Comparison of ENCODE assay signal across 12 cellular contexts in the genomic region with DNA sequence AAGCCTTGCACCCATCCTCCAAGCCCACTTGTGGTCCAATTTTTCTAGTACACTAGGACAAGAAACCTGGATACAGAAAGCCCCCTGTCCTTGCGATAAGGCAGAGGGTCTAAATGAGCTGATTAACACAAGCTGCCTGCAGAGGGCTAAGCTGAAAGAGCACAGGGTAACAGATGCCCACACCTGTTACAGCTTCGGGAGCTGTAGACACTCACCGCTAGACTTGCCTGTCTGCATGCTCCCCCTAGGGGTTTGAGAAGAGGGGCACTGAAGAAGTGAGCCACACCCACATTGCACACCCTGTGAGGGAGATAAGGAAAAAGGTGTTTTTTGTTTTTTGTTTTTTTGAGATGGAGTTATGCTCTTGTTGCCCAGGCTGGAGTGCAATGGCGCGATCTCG.
DNase-seq lines count a peak whose midpoint lies in the region; ATAC-seq, FAIRE-seq and TF ChIP-seq lines count a peak whose summit lies in the region.
"Had no signal": no experiment of that assay in that cellular context is flagged by ENCODE, and none has a peak within 500 bp of the region (broad histone marks: within the 10 kb centered on the region; RNA-seq: fewer than 3 reads in every experiment).

No MANE protein-coding gene starts in this region.

- H3K4me3 ChIP-seq in A549: no peak overlapping the region
- H3K4me3 ChIP-seq in GM12864 (ENCODE audit: low read depth, low read length): no peak overlapping the region
- no peak overlapping the region for H3K4me3 ChIP-seq in astrocyte of the cerebellum (ENCODE audit: low read depth, low read length)
- no peak overlapping the region for H3K4me3 ChIP-seq in testis

- no peak overlapping the region for H3K4me2 ChIP-seq in A549

- peak; percentile 5; the same call in 1 of the 3 replicates for TF ChIP-seq CTCF in A549 (IDR thresholded peaks at IDR 0.05)
- peak; percentile 31 for TF ChIP-seq CTCF in GM12864 (IDR thresholded peaks at IDR 0.05; ENCODE audit: low read depth, low read length, missing control alignments)
- peak; percentile 20 for TF ChIP-seq CTCF in astrocyte of the cerebellum (IDR thresholded peaks at IDR 0.05; ENCODE audit: low read depth, low read length, missing control alignments)
- TF ChIP-seq CTCF in natural killer cell (IDR thresholded peaks at IDR 0.05): no peak
- no peak for TF ChIP-seq CTCF in osteocyte (IDR thresholded peaks at IDR 0.05)
- TF ChIP-seq CTCF in testis (IDR thresholded peaks at IDR 0.05): no peak

- H3K9me3 Mint-ChIP-seq in natural killer cell (no peaks in the 10 kb centered on the region), osteocyte (ENCODE audit: unreplicated experiment) (no peaks in the 10 kb centered on the region)
- H3K9me3 Mint-ChIP-seq: activated CD4-positive, alpha-beta T cell treated with anti-CD3 and anti-CD28 coated beads, Interleukin-2, amount 10 ng/mL, durations not matched to agents 7 days and 5 days had no signal

- H3K27ac Mint-ChIP-seq in natural killer cell (no peak overlapping the region), osteocyte (ENCODE audit: unreplicated experiment) (no peak overlapping the region)
- H3K27ac Mint-ChIP-seq: activated CD4-positive, alpha-beta T cell treated with anti-CD3 and anti-CD28 coated beads, Interleukin-2, amount 10 ng/mL, durations not matched to agents 7 days and 5 days had no signal

- in situ Hi-C loops in astrocyte of the cerebellum (cut with HindIII; ENCODE audit: low sequenced_read_pairs): no loop called here

- ATAC-seq in A549 (peak in 1 of 2 experiments; percentile 70; a peak in 3 of 6 replicates), natural killer cell (no peak)

- H3K27ac ChIP-seq in A549 (no peak overlapping the region), testis (no peak overlapping the region)

- CTCF ChIA-PET in A549 (lab: Yijun Ruan, JAX): interaction anchor here (0.6 kb wide), 1 partner anchor 893 kb away, joined by 7 read pairs; no protein-coding TSS in a partner anchor

- H3K27me3 Mint-ChIP-seq in natural killer cell (ENCODE audit: low read depth in 2 of 2) (no peaks in the 10 kb centered on the region), osteocyte (ENCODE audit: unreplicated experiment) (peaks cover 14% of the 10 kb centered on the region)
- H3K27me3 Mint-ChIP-seq: activated CD4-positive, alpha-beta T cell treated with anti-CD3 and anti-CD28 coated beads, Interleukin-2, amount 10 ng/mL, durations not matched to agents 7 days and 5 days had no signal

- H3K4me1 Mint-ChIP-seq in natural killer cell: no peaks in the 10 kb centered on the region
- no peaks in the 10 kb centered on the region for H3K4me1 Mint-ChIP-seq in osteocyte (ENCODE audit: unreplicated experiment)
- H3K4me1 Mint-ChIP-seq: activated CD4-positive, alpha-beta T cell treated with anti-CD3 and anti-CD28 coated beads, Interleukin-2, amount 10 ng/mL, durations not matched to agents 7 days and 5 days had no signal

- TF ChIP-seq EP300 in A549 (IDR thresholded peaks at IDR 0.05): no peak

- no peaks in the 10 kb centered on the region for H3K36me3 Mint-ChIP-seq in natural killer cell
- no peaks in the 10 kb centered on the region for H3K36me3 Mint-ChIP-seq in osteocyte (ENCODE audit: unreplicated experiment)

- H3K27me3 ChIP-seq in testis: no peaks in the 10 kb centered on the region

- H3K4me1 ChIP-seq in A549 (0 out of 3 replicates have a peak, but pooled peaks cover 9% of the 10 kb centered on the region), testis (no peaks in the 10 kb centered on the region)

- POLR2A ChIA-PET in A549 (lab: Yijun Ruan, JAX): no interaction called here

- H3K9me3 ChIP-seq in A549: no peaks in the 10 kb centered on the region
- no peaks in the 10 kb centered on the region for H3K9me3 ChIP-seq in testis

- 78% methylated on average over 6 of the region's 6 CpGs for WGBS in A549 (ENCODE audit: missing lambda C conversion rate)
- WGBS in testis, 2 donors: 70 to 89% methylated on average over 6 of the region's 6 CpGs

- intact Hi-C loops in natural killer cell (cut with micrococcal nuclease) (no loop called here), testis (cut with DNase I; ENCODE audit: low total_unique reads) (no loop called here)

- no peak for FAIRE-seq in A549 (lab: Jason Lieb, UNC)

- peak; percentile 25 to 42; a peak in 2 of 5 replicates for TF ChIP-seq RAD21 in A549 (conservative IDR thresholded peaks at IDR 0.05 in 1 of 2, IDR thresholded peaks at IDR 0.05 in 1 of 2)

- no peak overlapping the region for H3K4me3 Mint-ChIP-seq in natural killer cell
- no peak overlapping the region for H3K4me3 Mint-ChIP-seq in osteocyte (ENCODE audit: unreplicated experiment)
- H3K4me3 Mint-ChIP-seq: activated CD4-positive, alpha-beta T cell treated with anti-CD3 and anti-CD28 coated beads, Interleukin-2, amount 10 ng/mL, durations not matched to agents 7 days and 5 days had no signal

- TF ChIP-seq POLR2A in A549 (IDR thresholded peaks at IDR 0.05; ENCODE audit: low read length) (no peak), testis (IDR thresholded peaks at IDR 0.05) (no peak)

- peak in 1 of 2 experiments; percentile 30 for DNase-seq in A549 (ENCODE audit: low read depth in 1 of 2, low spot score in 1 of 2)
- DNase-seq in GM12864 (ENCODE audit: low read depth): no peak
- DNase-seq in NCI-H1694 treated with DMSO at 0.1 percent for 48 hours (lab: John Stamatoyannopoulos, UW): peak; percentile 80
- no peak for DNase-seq in astrocyte of the cerebellum (ENCODE audit: low read depth)
- no peak for DNase-seq in natural killer cell
- no peak for DNase-seq in NCI-H510A (lab: John Stamatoyannopoulos, UW)
- no peak for DNase-seq in osteocyte (ENCODE audit: extremely low spot score, unreplicated experiment)
- DNase-seq in testis: no peak
- DNase-seq: activated CD4-positive, alpha-beta T cell treated with anti-CD3 and anti-CD28 coated beads, Interleukin-2, amount 10 ng/mL, durations not matched to agents 7 days and 5 days; activated effector memory CD4-positive, alpha-beta T cell treated with Interleukin-2 at 50 U/mL for 16 hours; NCI-H2029; trophoblast cell had no signal

- H3K36me3 ChIP-seq in testis (ENCODE audit: low read depth, missing control alignments): no peaks in the 10 kb centered on the region

TF ChIP-seq in A549, 52 proteins besides CTCF, POLR2A, EP300 and RAD21:
- TF ChIP-seq MYC (IDR thresholded peaks at IDR 0.05; ENCODE audit: borderline replicate concordance, low read length): no peak
- no peak for TF ChIP-seq KDM1A (IDR thresholded peaks at IDR 0.05; ENCODE audit: low read depth)
- no peak for TF ChIP-seq EHMT2 (IDR thresholded peaks at IDR 0.05; ENCODE audit: low read depth)

Comparison
In these comparisons a context has a peak if more than half of its experiments do, and no peak if none do; other contexts are left out.
1. CTCF ChIP-seq: peak in A549 (single experiment), GM12864 (single experiment) and astrocyte of the cerebellum (single experiment); none in natural killer cell (single experiment), osteocyte (single experiment) and testis (0 of 3).